ENCODE assay signal across 8 cellular contexts in the genomic region with DNA sequence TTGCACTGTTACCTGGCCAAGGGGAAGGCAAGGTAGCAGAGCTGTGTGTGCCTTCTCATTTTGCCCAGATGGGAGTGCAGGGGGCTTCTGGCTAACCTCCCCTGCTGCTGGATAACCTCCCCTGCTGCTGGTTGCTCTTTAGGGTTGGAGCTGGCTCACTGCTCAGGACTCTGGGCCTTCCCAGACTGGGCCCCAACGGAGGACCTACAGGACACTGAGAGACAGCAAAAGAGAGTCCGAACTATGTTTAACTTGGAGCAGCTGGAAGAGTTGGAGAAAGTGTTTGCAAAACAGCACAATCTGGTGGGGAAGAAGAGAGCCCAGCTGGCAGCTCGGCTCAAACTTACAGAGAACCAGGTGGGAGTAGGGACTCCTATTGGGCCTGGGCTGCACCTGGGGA. TPM values are rescaled to one million over a fixed set of nuclear protein-coding genes. Genes with fewer than 3 reads are reported as not detected.
"Had no signal": no experiment of that assay in that cellular context is flagged by ENCODE, and none has a peak within 500 bp of the region (broad histone marks: within the 10 kb centered on the region; RNA-seq: fewer than 3 reads in every experiment).

No MANE protein-coding gene starts in this region.

- DNase-seq: GDM1, GF-D8 had no signal

- FAIRE-seq: G401.6, GM12878, GM12891, GM12892, GM18507, GM19239 had no signal

- ATAC-seq: GM12878 had no signal

- H3K4me3 ChIP-seq: GM12878 had no signal

RNA-seq across cellular contexts. Expression of a gene that starts 5.9 kb away (rescaled TPM):
- total RNA-seq: GM12878 had no signal
- polyA plus RNA-seq: GM12878 had no signal
